ENCODE assay signal across 8 cellular contexts in the genomic region with DNA sequence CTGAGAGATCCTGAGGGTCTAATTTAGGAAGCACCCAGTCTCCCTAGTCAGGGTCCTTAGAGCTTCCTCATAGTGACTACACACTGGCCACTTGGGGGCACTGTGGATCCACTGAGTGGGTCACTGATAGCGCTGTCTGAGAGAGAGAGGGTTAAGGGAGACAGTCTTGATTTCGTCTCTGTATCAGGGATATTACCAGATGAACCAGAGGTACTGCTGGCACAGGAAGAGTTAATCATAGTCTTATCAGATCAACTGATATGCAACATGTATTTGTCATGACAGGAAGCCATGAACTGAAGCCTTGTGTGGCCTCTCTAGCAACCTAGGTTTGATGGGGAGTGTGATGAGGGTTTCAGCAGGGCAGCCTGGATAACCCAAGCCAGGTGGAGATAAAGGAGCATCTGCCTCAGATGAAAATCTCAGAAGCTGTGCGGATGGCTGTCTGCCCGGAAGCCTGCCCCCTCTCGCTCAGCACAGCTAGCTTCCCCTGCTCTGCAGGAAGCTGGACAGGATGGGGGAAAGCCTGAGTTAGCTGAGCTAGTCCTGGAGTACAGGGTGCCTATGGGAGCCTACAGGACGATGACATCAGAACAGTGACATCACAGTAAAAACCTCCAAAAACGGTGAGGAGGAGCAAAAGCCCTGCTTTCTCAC.
DNase-seq lines count a peak whose midpoint lies in the region; ATAC-seq and TF ChIP-seq lines count a peak whose summit lies in the region.

No MANE protein-coding gene starts in this region.

- POLR2A ChIA-PET in CD8-positive, alpha-beta memory T cell (lab: Charles Lee): interaction anchor here (0.8 to 2.0 kb wide), 4 partner anchors 20 to 273 kb away, joined by 3 to 10 read pairs (median 5); no protein-coding TSS in a partner anchor
- POLR2A ChIA-PET in OCI-LY7 (lab: Charles Lee): interaction anchor here (1.1 kb wide), 1 partner anchor 29 kb away, joined by 3 read pairs; no protein-coding TSS in a partner anchor

- no peaks in the 10 kb centered on the region for H3K9me2 ChIP-seq in OCI-LY7 (ENCODE audit: insufficient read depth, low read length)

- peak overlapping the region; percentile 19 for H3K4me3 ChIP-seq in CD8-positive, alpha-beta memory T cell (ENCODE audit: low read length)
- no peak overlapping the region for H3K4me3 ChIP-seq in OCI-LY7 (ENCODE audit: low read depth, low read length, poor library complexity, severe bottlenecking)

- DNase-seq in CD8-positive, alpha-beta memory T cell: peak; percentile 28 to 78 (median 46)
- DNase-seq in OCI-LY7 (ENCODE audit: low spot score): peak; percentile 72
- peak; percentile 62 for DNase-seq in activated T-cell treated with anti-CD3 and anti-CD28 coated beads for 4 hours
- peak; percentile 78 for DNase-seq in fibroblast of gingiva (ENCODE audit: low read depth)
- peak in 9 of 10 donors; percentile 38 to 94 (median 67) for DNase-seq in posterior cingulate gyrus
- DNase-seq in ureter (ENCODE audit: low spot score): peak; percentile 65

- H3K27ac Mint-ChIP-seq in CD8-positive, alpha-beta memory T cell: peak overlapping the region in 6 of 8 donors; percentile 17 to 89 (median 52)

- no peaks in the 10 kb centered on the region for H3K9me3 Mint-ChIP-seq in CD8-positive, alpha-beta memory T cell

- H3K4me1 Mint-ChIP-seq in CD8-positive, alpha-beta memory T cell: peaks cover 11 to 23% (median 22%) of the 10 kb centered on the region in 3 donors

- no peak overlapping the region for H3K27ac ChIP-seq in CD8-positive, alpha-beta memory T cell (ENCODE audit: low read depth, low read length)
- H3K27ac ChIP-seq in OCI-LY7 (ENCODE audit: low read depth, low read length, poor library complexity, severe bottlenecking): no peak overlapping the region

- no peaks in the 10 kb centered on the region for H3K79me2 ChIP-seq in OCI-LY7 (ENCODE audit: insufficient read depth, low read depth, low read length)

- TF ChIP-seq CTCF in OCI-LY7 (conservative IDR thresholded peaks at IDR 0.05; ENCODE audit: low read length): peak; percentile 93

- no peaks in the 10 kb centered on the region for H3K27me3 Mint-ChIP-seq in CD8-positive, alpha-beta memory T cell

- peak overlapping the region; percentile 44; the same call in 1 of the 2 replicates for H2AFZ ChIP-seq in OCI-LY7 (ENCODE audit: low read length)

- no peaks in the 10 kb centered on the region for H3K9me3 ChIP-seq in CD8-positive, alpha-beta memory T cell (ENCODE audit: low read length)
- no peaks in the 10 kb centered on the region for H3K9me3 ChIP-seq in OCI-LY7 (ENCODE audit: low read length)

- no TSS peak for BruUV-seq in OCI-LY7 (replicated peaks; lab: Mats Ljungman, UMichigan)

- no peaks in the 10 kb centered on the region for H4K20me1 ChIP-seq in OCI-LY7 (ENCODE audit: insufficient read depth, low read length)

- peak overlapping the region; percentile 48 to 78 (median 61) for H3K4me3 Mint-ChIP-seq in CD8-positive, alpha-beta memory T cell

- CTCF ChIA-PET in CD8-positive, alpha-beta memory T cell (lab: Charles Lee): interaction anchor here (0.7 to 2.0 kb wide), 10 partner anchors 9 to 468 kb away, joined by 3 to 10 read pairs (median 4); no protein-coding TSS in a partner anchor
- CTCF ChIA-PET in OCI-LY7 (lab: Charles Lee; ENCODE audit: unreplicated experiment): interaction anchor here (0.5 to 1.5 kb wide), 2 partner anchors 12 to 69 kb away, joined by 3 to 4 read pairs; no protein-coding TSS in a partner anchor

- H3K4me2 ChIP-seq in OCI-LY7 (ENCODE audit: low read length): peak overlapping the region; percentile 16; the same call in 1 of the 2 replicates

- intact Hi-C loops in OCI-LY7 (cut with micrococcal nuclease; ENCODE audit: unreplicated experiment): no loop called here
- intact Hi-C loops in posterior cingulate gyrus (cut with DNase I): no loop called here

- H3K4me1 ChIP-seq in CD8-positive, alpha-beta memory T cell (ENCODE audit: insufficient read depth, low read length): peaks cover 9% of the 10 kb centered on the region
- no peaks in the 10 kb centered on the region for H3K4me1 ChIP-seq in OCI-LY7 (ENCODE audit: insufficient read depth, low read length, poor library complexity, severe bottlenecking)

- no peaks in the 10 kb centered on the region for H3K27me3 ChIP-seq in CD8-positive, alpha-beta memory T cell (ENCODE audit: insufficient read depth, low read length, poor library complexity, severe bottlenecking)

- no peaks in the 10 kb centered on the region for H3K36me3 ChIP-seq in CD8-positive, alpha-beta memory T cell (ENCODE audit: insufficient read depth, low read length)
- H3K36me3 ChIP-seq in OCI-LY7 (ENCODE audit: insufficient read depth, low read length): no peaks in the 10 kb centered on the region

- ATAC-seq in GM19324 (IDR thresholded peaks at IDR 0.05; ENCODE audit: low FRiP score, unreplicated experiment): peak; percentile 84
- ATAC-seq in HG03432 (IDR thresholded peaks at IDR 0.05; ENCODE audit: unreplicated experiment): peak; percentile 95

- H3K36me3 Mint-ChIP-seq in CD8-positive, alpha-beta memory T cell: peaks cover 0 to 3% (median 0%) of the 10 kb centered on the region in 3 donors
